ENCODE assay signal across 1 cellular context in genomic region chrX:39855748-39856129, GRCh38.
TF ChIP-seq lines count a peak whose summit lies in the region.

No MANE protein-coding gene starts in this region.

TF ChIP-seq in HEK293, 187 proteins besides CTCF, POLR2A, EP300 and RAD21 (continued from another document):
- TF ChIP-seq GLI2 (tag by site-specific recombination; IDR thresholded peaks at IDR 0.05; ENCODE audit: borderline replicate concordance, low read depth), result no peak
- TF ChIP-seq MEIS1 (CRISPR knock-in tag; IDR thresholded peaks at IDR 0.05; ENCODE audit: borderline replicate concordance), result no peak
- TF ChIP-seq ZFP37 (tag by site-specific recombination; IDR thresholded peaks at IDR 0.05), result no peak
- no peak for TF ChIP-seq ZNF670 (tag by site-specific recombination; IDR thresholded peaks at IDR 0.05; ENCODE audit: low read depth)
- TF ChIP-seq SCRT1 (tag by site-specific recombination; IDR thresholded peaks at IDR 0.05; ENCODE audit: borderline replicate concordance), result no peak
- TF ChIP-seq, protein P1, sequence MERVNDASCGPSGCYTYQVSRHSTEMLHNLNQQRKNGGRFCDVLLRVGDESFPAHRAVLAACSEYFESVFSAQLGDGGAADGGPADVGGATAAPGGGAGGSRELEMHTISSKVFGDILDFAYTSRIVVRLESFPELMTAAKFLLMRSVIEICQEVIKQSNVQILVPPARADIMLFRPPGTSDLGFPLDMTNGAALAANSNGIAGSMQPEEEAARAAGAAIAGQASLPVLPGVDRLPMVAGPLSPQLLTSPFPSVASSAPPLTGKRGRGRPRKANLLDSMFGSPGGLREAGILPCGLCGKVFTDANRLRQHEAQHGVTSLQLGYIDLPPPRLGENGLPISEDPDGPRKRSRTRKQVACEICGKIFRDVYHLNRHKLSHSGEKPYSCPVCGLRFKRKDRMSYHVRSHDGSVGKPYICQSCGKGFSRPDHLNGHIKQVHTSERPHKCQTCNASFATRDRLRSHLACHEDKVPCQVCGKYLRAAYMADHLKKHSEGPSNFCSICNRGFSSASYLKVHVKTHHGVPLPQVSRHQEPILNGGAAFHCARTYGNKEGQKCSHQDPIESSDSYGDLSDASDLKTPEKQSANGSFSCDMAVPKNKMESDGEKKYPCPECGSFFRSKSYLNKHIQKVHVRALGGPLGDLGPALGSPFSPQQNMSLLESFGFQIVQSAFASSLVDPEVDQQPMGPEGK (tag by site-specific recombination; IDR thresholded peaks at IDR 0.05), result peak; percentile 39
- TF ChIP-seq ZNF175 (tag by site-specific recombination; IDR thresholded peaks at IDR 0.05), result no peak
- no peak for TF ChIP-seq ZNF350 (tag by site-specific recombination; IDR thresholded peaks at IDR 0.05)
- TF ChIP-seq ZNF114 (tag by site-specific recombination; IDR thresholded peaks at IDR 0.05), result no peak
- no peak for TF ChIP-seq HOXC10 (CRISPR knock-in tag; IDR thresholded peaks at IDR 0.05)
- TF ChIP-seq, protein P2, sequence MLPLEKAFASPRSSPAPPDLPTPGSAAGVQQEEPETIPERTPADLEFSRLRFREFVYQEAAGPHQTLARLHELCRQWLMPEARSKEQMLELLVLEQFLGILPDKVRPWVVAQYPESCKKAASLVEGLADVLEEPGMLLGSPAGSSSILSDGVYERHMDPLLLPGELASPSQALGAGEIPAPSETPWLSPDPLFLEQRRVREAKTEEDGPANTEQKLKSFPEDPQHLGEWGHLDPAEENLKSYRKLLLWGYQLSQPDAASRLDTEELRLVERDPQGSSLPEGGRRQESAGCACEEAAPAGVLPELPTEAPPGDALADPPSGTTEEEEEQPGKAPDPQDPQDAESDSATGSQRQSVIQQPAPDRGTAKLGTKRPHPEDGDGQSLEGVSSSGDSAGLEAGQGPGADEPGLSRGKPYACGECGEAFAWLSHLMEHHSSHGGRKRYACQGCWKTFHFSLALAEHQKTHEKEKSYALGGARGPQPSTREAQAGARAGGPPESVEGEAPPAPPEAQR (tag by site-specific recombination; IDR thresholded peaks at IDR 0.05), result no peak
- no peak for TF ChIP-seq ZNF239 (tag by site-specific recombination; IDR thresholded peaks at IDR 0.05)
- TF ChIP-seq BCL11A (tag by site-specific recombination; IDR thresholded peaks at IDR 0.05; ENCODE audit: low read depth), result no peak
- peak; percentile 46; the same call in 1 of the 2 replicates for TF ChIP-seq GLIS1 (tag by site-specific recombination; IDR thresholded peaks at IDR 0.05)
- no peak for TF ChIP-seq OVOL3 (tag by site-specific recombination; IDR thresholded peaks at IDR 0.05)
- no peak for TF ChIP-seq ZNF558 (tag by site-specific recombination; IDR thresholded peaks at IDR 0.05)
- TF ChIP-seq ZNF292 (tag by site-specific recombination; IDR thresholded peaks at IDR 0.05; ENCODE audit: borderline replicate concordance, low read depth), result no peak
- no peak for TF ChIP-seq ZNF514 (tag by site-specific recombination; IDR thresholded peaks at IDR 0.05)
- TF ChIP-seq ZNF785 (tag by site-specific recombination; IDR thresholded peaks at IDR 0.05), result no peak
- no peak for TF ChIP-seq ZNF501 (tag by site-specific recombination; IDR thresholded peaks at IDR 0.05)
- TF ChIP-seq FEZF1 (tag by site-specific recombination; IDR thresholded peaks at IDR 0.05), result no peak
- TF ChIP-seq ZNF112 (tag by site-specific recombination; IDR thresholded peaks at IDR 0.05), result no peak
- peak; percentile 56; the same call in 1 of the 2 replicates for TF ChIP-seq KLF10 (tag by site-specific recombination; IDR thresholded peaks at IDR 0.05)
- no peak for TF ChIP-seq ZNF155 (tag by site-specific recombination; IDR thresholded peaks at IDR 0.05)
- TF ChIP-seq ZNF623 (tag by site-specific recombination; IDR thresholded peaks at IDR 0.05), result no peak
- TF ChIP-seq ZBTB20 (tag by site-specific recombination; IDR thresholded peaks at IDR 0.05), result no peak
- TF ChIP-seq ZNF362 (tag by site-specific recombination; IDR thresholded peaks at IDR 0.05), result no peak
TF ChIP-seq in HEK293: peak in this region for 7.
